Comparison of ENCODE assay signal across 9 cellular contexts in the genomic region with DNA sequence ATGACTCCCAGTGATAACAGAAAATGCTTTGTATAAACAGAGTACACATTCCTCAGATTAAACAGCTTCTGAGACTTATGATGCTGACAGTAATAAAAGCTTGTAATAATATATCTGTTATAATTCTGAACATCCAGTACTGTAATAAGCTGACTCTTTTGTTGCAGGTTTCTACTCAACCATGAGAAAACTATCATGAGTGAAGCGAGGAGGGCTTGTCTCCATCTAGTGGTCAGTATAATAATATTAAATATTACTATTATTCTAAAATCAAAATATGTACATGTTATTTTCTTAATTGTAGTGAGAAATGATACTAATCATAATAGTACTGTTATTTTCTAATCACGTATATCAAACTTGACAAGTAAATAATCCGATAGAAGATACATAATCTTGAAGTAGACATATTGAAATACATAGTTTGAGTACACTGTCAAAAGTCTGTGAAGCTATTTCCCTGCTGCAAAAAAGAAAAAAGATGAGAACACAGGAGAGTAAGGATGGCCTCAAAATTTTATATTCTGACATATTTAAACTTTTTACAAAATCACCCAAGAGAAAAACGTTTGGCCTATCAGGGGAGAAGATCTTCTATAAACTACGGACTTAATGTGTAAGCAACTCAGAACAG.
DNase-seq lines count a peak whose midpoint lies in the region; ATAC-seq and TF ChIP-seq lines count a peak whose summit lies in the region.
"Had no signal": no experiment of that assay in that cellular context is flagged by ENCODE, and none has a peak within 500 bp of the region (broad histone marks: within the 10 kb centered on the region; RNA-seq: fewer than 3 reads in every experiment).

No MANE protein-coding gene starts in this region.

- no TSS peak for BruUV-seq in OCI-LY7 (replicated peaks; lab: Mats Ljungman, UMichigan)

- WGBS in esophagus muscularis mucosa: 53% methylated on average over 5 of the region's 5 CpGs

- no peak for TF ChIP-seq EP300 in esophagus muscularis mucosa (IDR thresholded peaks at IDR 0.05)

- no peak overlapping the region for H3K4me3 ChIP-seq in OCI-LY7 (ENCODE audit: low read depth, low read length, poor library complexity, severe bottlenecking)
- H3K4me3 ChIP-seq in esophagus muscularis mucosa: no peak overlapping the region

- intact Hi-C loops in OCI-LY7 (cut with micrococcal nuclease; ENCODE audit: unreplicated experiment): loop anchor here (1.0 kb wide), 1 partner anchor 293 kb away; no protein-coding TSS in a partner anchor
- intact Hi-C loops in esophagus muscularis mucosa (cut with DNase I): no loop called here
- intact Hi-C loops in sciatic nerve (cut with DNase I): loop anchor here (10.0 kb wide), 1 partner anchor 303 kb away; no protein-coding TSS in a partner anchor

- DNase-seq in NCI-H2171 treated with DMSO at 0.1 percent for 48 hours (lab: John Stamatoyannopoulos, UW): peak; percentile 4
- DNase-seq in NCI-H2171 (lab: John Stamatoyannopoulos, UW): no peak
- DNase-seq in OCI-LY7 (ENCODE audit: low spot score): peak; percentile 33
- DNase-seq in esophagus muscularis mucosa (ENCODE audit: extremely low spot score): no peak
- no peak for DNase-seq in sciatic nerve (ENCODE audit: low spot score)
- no peak for DNase-seq in T-helper 9 cell
- DNase-seq in activated CD4-positive, alpha-beta T cell treated with anti-CD3 and anti-CD28 coated beads for 4 hours: no peak
- DNase-seq in T-helper 2 cell treated with Interferon-gamma antibody and Interleukin-4, amounts not matched to agents 5 μg/mL and 100 μg/mL, for 36 hours (ENCODE audit: low spot score): no peak

- H3K4me3 Mint-ChIP-seq in T-helper 2 cell treated with Interferon-gamma antibody and Interleukin-4, amounts not matched to agents 5 μg/mL and 100 μg/mL, for 36 hours: no peak overlapping the region
- H3K4me3 Mint-ChIP-seq: CD4-positive, CD25-positive, alpha-beta regulatory T cell had no signal

- POLR2A ChIA-PET in OCI-LY7 (lab: Charles Lee): interaction anchor here (0.6 to 1.6 kb wide), 3 partner anchors 10 to 1773 kb away, joined by 3 to 7 read pairs (median 7); no protein-coding TSS in a partner anchor

- H3K27ac ChIP-seq in OCI-LY7 (ENCODE audit: low read depth, low read length, poor library complexity, severe bottlenecking) (no peak overlapping the region), esophagus muscularis mucosa (replicated peaks in 1 of 4) (no peak overlapping the region)

- CTCF ChIA-PET in OCI-LY7 (lab: Charles Lee; ENCODE audit: unreplicated experiment): interaction anchor here (0.6 kb wide), 1 partner anchor 241 kb away, joined by 3 read pairs; no protein-coding TSS in a partner anchor

- TF ChIP-seq CTCF in OCI-LY7 (conservative IDR thresholded peaks at IDR 0.05; ENCODE audit: low read length) (peak; percentile 84), esophagus muscularis mucosa (IDR thresholded peaks at IDR 0.05) (peak; percentile 52 to 75 (median 60))

- H3K9me3 ChIP-seq in OCI-LY7 (ENCODE audit: low read length) (no peaks in the 10 kb centered on the region), esophagus muscularis mucosa (no peaks in the 10 kb centered on the region)

- no peaks in the 10 kb centered on the region for H3K9me3 Mint-ChIP-seq in T-helper 2 cell treated with Interferon-gamma antibody and Interleukin-4, amounts not matched to agents 5 μg/mL and 100 μg/mL, for 36 hours

- H3K4me1 ChIP-seq in OCI-LY7 (ENCODE audit: insufficient read depth, low read length, poor library complexity, severe bottlenecking): no peaks in the 10 kb centered on the region
- H3K4me1 ChIP-seq in esophagus muscularis mucosa: peaks cover 0 to 9% (median 2%) of the 10 kb centered on the region in 4 donors

- no peaks in the 10 kb centered on the region for H3K79me2 ChIP-seq in OCI-LY7 (ENCODE audit: insufficient read depth, low read depth, low read length)

- peaks cover 3% of the 10 kb centered on the region for H3K27me3 Mint-ChIP-seq in T-helper 2 cell treated with Interferon-gamma antibody and Interleukin-4, amounts not matched to agents 5 μg/mL and 100 μg/mL, for 36 hours (ENCODE audit: low read depth)

- no peaks in the 10 kb centered on the region for H3K36me3 Mint-ChIP-seq in T-helper 2 cell treated with Interferon-gamma antibody and Interleukin-4, amounts not matched to agents 5 μg/mL and 100 μg/mL, for 36 hours (ENCODE audit: low read depth)
- H3K36me3 Mint-ChIP-seq: CD4-positive, CD25-positive, alpha-beta regulatory T cell had no signal

- H3K36me3 ChIP-seq in OCI-LY7 (ENCODE audit: insufficient read depth, low read length): no peaks in the 10 kb centered on the region
- no peaks in the 10 kb centered on the region for H3K36me3 ChIP-seq in esophagus muscularis mucosa

- H3K27me3 ChIP-seq in esophagus muscularis mucosa: no peaks in the 10 kb centered on the region

- ATAC-seq in sciatic nerve: peak; percentile 61

- no peaks in the 10 kb centered on the region for H3K4me1 Mint-ChIP-seq in T-helper 2 cell treated with Interferon-gamma antibody and Interleukin-4, amounts not matched to agents 5 μg/mL and 100 μg/mL, for 36 hours (ENCODE audit: low read depth)
- H3K4me1 Mint-ChIP-seq: CD4-positive, CD25-positive, alpha-beta regulatory T cell had no signal

- H4K20me1 ChIP-seq in OCI-LY7 (ENCODE audit: insufficient read depth, low read length): no peaks in the 10 kb centered on the region

- TF ChIP-seq POLR2A in esophagus muscularis mucosa (IDR thresholded peaks at IDR 0.05; ENCODE audit: low read depth): no peak

- no peaks in the 10 kb centered on the region for H3K9me2 ChIP-seq in OCI-LY7 (ENCODE audit: insufficient read depth, low read length)

- H2AFZ ChIP-seq in OCI-LY7 (ENCODE audit: low read length): peak overlapping the region; percentile 18; the same call in 1 of the 2 replicates

- H3K4me2 ChIP-seq in OCI-LY7 (ENCODE audit: low read length): no peak overlapping the region

- H3K27ac Mint-ChIP-seq in T-helper 2 cell treated with Interferon-gamma antibody and Interleukin-4, amounts not matched to agents 5 μg/mL and 100 μg/mL, for 36 hours: no peak overlapping the region
- H3K27ac Mint-ChIP-seq: CD4-positive, CD25-positive, alpha-beta regulatory T cell had no signal

Comparison
In these comparisons a context has a peak if more than half of its experiments do, and no peak if none do; other contexts are left out.
1. DNase-seq: peak in NCI-H2171 treated with DMSO at 0.1 percent for 48 hours (single experiment) and OCI-LY7 (single experiment); none in NCI-H2171 (single experiment), esophagus muscularis mucosa (single experiment), sciatic nerve (single experiment), T-helper 9 cell (single experiment), activated CD4-positive, alpha-beta T cell treated with anti-CD3 and anti-CD28 coated beads for 4 hours (0 of 2) and T-helper 2 cell treated with Interferon-gamma antibody and Interleukin-4, amounts not matched to agents 5 μg/mL and 100 μg/mL, for 36 hours (single experiment).